In the genomic region with DNA sequence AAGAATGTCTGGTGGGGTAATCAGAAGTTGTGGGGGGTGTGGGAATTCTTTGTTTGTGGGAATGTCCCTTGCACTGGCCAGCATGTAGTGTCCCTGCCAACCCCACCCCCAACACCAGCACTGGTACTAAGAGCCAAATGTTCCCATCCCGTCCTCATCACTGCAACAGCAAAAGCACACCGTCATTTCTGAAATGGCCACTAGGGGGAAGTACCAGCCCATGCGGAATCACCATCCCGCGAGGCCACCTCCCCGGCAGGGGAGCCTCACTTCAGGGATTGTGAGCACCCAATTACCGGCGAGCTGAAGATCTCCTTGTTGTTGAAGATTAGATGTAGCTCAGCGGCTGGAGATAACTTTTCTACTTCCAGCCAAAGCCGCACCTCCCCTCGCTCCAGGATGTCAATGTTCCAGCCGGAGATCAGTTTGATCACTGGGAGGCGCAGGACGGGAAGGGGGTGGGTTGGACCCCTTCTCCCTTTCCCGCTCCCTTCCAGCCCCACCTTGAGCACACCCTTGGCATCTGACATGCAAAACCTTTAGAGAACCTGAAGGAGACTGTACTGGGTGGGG, we compare ENCODE assay signal across 8 cellular contexts. TPM values are rescaled to one million over a fixed set of nuclear protein-coding genes. Genes with fewer than 3 reads are reported as not detected.
DNase-seq lines count a peak whose midpoint lies in the region; ATAC-seq, FAIRE-seq and TF ChIP-seq lines count a peak whose summit lies in the region.

No MANE protein-coding gene starts in this region.

- no peak overlapping the region for H3K27ac ChIP-seq in kidney (ENCODE audit: low read depth in 2 of 2, low read length in 2 of 2)

- TF ChIP-seq CTCF in WTC11 (IDR thresholded peaks at IDR 0.05) (peak; percentile 77), cardiac fibroblast (IDR thresholded peaks at IDR 0.05; ENCODE audit: low read depth, low read length) (peak; percentile 90), kidney (IDR thresholded peaks at IDR 0.05; ENCODE audit: borderline replicate concordance, extremely low read depth, insufficient read depth) (peak; percentile 94)

- CTCF ChIA-PET in WTC11 (lab: Charles Lee) = interaction anchor here (0.6 to 3.3 kb wide), 35 partner anchors 10 to 344 kb away, joined by 3 to 31 read pairs (median 4); a partner anchor contains a TSS

- no peaks in the 10 kb centered on the region for H3K36me3 Mint-ChIP-seq in WTC11

- ATAC-seq in WTC11 (peak; percentile 91), GM21526 (IDR thresholded peaks at IDR 0.05; ENCODE audit: low FRiP score, unreplicated experiment) (no peak)

- no peak overlapping the region for H3K9ac ChIP-seq in kidney (ENCODE audit: low read length in 2 of 2)

- intact Hi-C loops in kidney (cut with DNase I) = no loop called here

- H3K9me3 Mint-ChIP-seq in WTC11 = no peaks in the 10 kb centered on the region

- no peaks in the 10 kb centered on the region for H3K36me3 ChIP-seq in kidney (ENCODE audit: control insufficient read depth in 1 of 2, insufficient read depth in 2 of 2, low read length in 2 of 2)

- no peaks in the 10 kb centered on the region; the same call in 1 of the 2 replicates for H3K27me3 Mint-ChIP-seq in WTC11 (ENCODE audit: low read depth)

- H3K4me1 ChIP-seq in kidney (ENCODE audit: control insufficient read depth in 1 of 2, insufficient read depth in 1 of 2, low read depth in 1 of 2, low read length in 2 of 2) = peaks cover 0 to 2% of the 10 kb centered on the region in 2 donors

- DNase-seq in AG08395 (ENCODE audit: low spot score) (peak; percentile 91), H4 (ENCODE audit: low spot score) (peak; percentile 76), NCI-H2196 (lab: John Stamatoyannopoulos, UW; ENCODE audit: unreplicated experiment) (peak; percentile 86), WTC11 (ENCODE audit: low spot score) (peak; percentile 85), cardiac fibroblast (ENCODE audit: low read depth in 2 of 2) (peak; percentile 81 to 82), kidney (peak; percentile 55)
- peak; percentile 54 to 63 for DNase-seq in stimulated activated CD4-positive, alpha-beta T cell treated with anti-CD3 and anti-CD28 coated beads, Interleukin-1b, Interleukin-23, amount 100 ng/mL, for 4 hours (ENCODE audit: low read depth in 2 of 2)

- no peak overlapping the region for H3K27ac Mint-ChIP-seq in WTC11

- peak overlapping the region; percentile 50 for H3K4me3 Mint-ChIP-seq in WTC11

- POLR2A ChIA-PET in WTC11 (lab: Charles Lee) = interaction anchor here (0.5 to 1.9 kb wide), 3 partner anchors 59 to 161 kb away, joined by 4 to 8 read pairs (median 6); no protein-coding TSS in a partner anchor

- H3K9me3 ChIP-seq in kidney (ENCODE audit: control insufficient read depth in 1 of 2, low read length in 2 of 2) = no peaks in the 10 kb centered on the region

- H3K4me3 ChIP-seq in cardiac fibroblast (replicated peaks in 1 of 2; ENCODE audit: low read depth in 2 of 2, low read length in 2 of 2) = no peak overlapping the region
- no peak overlapping the region for H3K4me3 ChIP-seq in kidney (ENCODE audit: low read length in 2 of 2)

- peaks cover 6% of the 10 kb centered on the region; the same call in 1 of the 2 replicates for H3K4me1 Mint-ChIP-seq in WTC11

- no peak for FAIRE-seq in kidney (lab: Jason Lieb, UNC)

TF ChIP-seq in WTC11, 78 proteins besides CTCF, POLR2A, EP300 and RAD21:
- TF ChIP-seq, protein P1, sequence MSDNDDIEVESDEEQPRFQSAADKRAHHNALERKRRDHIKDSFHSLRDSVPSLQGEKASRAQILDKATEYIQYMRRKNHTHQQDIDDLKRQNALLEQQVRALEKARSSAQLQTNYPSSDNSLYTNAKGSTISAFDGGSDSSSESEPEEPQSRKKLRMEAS (CRISPR knock-in tag; IDR thresholded peaks at IDR 0.05) = peak; percentile 59
- 0 out of 2 replicates have a peak, but pooled peaks have one; percentile 34 for TF ChIP-seq FOXK1 (CRISPR knock-in tag; IDR thresholded peaks at IDR 0.05)
- peak; percentile 58; the same call in 1 of the 2 replicates for TF ChIP-seq SP1 (CRISPR knock-in tag; conservative IDR thresholded peaks at IDR 0.05)
- TF ChIP-seq ZBTB21 (CRISPR knock-in tag; IDR thresholded peaks at IDR 0.05; ENCODE audit: borderline replicate concordance) = no peak

RNA-seq across cellular contexts. Expression of a gene that starts 41.0 kb away (rescaled TPM):
- total RNA-seq in H4 (2014; rRNA removed; shearing (Covaris generic)) = not detected in 2 replicates
- total RNA-seq in WTC11 (2021) = 0.13 to 0.16 TPM (median 0.14 TPM) in 3 replicates
- total RNA-seq in kidney = 13.5 TPM
- 20.5 TPM for polyA plus RNA-seq in kidney (ENCODE audit: insufficient read depth, low read depth, low replicate concordance)

Comparison
In these comparisons a context has a peak if more than half of its experiments do, and no peak if none do; other contexts are left out.
1. RNA of a gene that starts 41.0 kb away (total RNA-seq): 13.5 TPM in kidney (single experiment); 0.13 to 0.16 TPM in WTC11 and not detected in H4; every median in the first group is over 10 times any median in the second.
2. Peak in every context shown above with its lines, with median percentiles within 50 percentile points of each other: DNase-seq and CTCF ChIP-seq.